1 cellular context compared by ENCODE assay signal in the genomic region with DNA sequence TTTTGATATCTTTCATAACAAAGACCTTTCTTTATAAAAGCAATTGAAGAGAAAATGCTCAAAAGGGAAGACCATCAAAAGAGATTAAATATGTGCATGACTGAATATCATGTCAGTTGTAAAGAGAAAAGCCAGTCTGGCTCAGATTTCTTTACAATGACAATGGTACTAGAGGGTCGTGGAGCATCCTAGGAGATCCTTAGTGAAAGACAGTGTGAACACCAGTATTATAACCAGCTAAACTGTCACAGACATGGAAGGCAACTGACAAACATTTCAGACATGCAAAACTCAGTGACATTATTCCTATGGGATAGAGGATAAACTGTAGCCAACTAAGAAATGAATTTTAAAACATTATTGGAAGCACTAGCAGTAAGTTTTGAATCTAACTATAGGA.
TF ChIP-seq lines count a peak whose summit lies in the region.

No MANE protein-coding gene starts in this region.

TF ChIP-seq in HepG2, 621 proteins besides CTCF, POLR2A, EP300 and RAD21 (continued from another document):
- TF ChIP-seq, protein P1, sequence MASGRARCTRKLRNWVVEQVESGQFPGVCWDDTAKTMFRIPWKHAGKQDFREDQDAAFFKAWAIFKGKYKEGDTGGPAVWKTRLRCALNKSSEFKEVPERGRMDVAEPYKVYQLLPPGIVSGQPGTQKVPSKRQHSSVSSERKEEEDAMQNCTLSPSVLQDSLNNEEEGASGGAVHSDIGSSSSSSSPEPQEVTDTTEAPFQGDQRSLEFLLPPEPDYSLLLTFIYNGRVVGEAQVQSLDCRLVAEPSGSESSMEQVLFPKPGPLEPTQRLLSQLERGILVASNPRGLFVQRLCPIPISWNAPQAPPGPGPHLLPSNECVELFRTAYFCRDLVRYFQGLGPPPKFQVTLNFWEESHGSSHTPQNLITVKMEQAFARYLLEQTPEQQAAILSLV (CRISPR knock-in tag; IDR thresholded peaks at IDR 0.05; ENCODE audit: borderline replicate concordance), result no peak
